Comparison of ENCODE assay signal across 25 cellular contexts in the genomic region with DNA sequence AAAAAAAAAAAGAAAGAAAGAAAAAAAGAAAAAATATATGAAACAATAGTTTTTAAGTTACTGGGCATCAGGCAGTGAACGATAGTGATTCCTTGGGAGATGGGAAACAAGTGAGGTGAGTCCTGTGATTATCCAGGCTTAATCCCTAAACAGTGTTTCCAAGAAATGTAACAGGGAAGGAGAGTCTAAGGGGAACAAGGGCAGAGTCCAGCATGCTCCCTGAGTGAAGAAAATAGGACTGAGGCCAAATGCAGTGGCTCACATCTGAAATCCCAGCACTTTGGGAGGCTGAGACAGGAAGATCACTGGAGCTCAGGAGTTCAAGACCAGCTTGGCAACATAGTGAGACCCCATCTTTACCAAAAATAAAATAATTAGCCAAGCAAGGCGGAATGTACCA. TPM values are rescaled to one million over a fixed set of nuclear protein-coding genes. Genes with fewer than 3 reads are reported as not detected.
A peak's percentile ranks its signal among the peaks of the same experiment; 100 is the strongest.
DNase-seq lines count a peak whose midpoint lies in the region; ATAC-seq and TF ChIP-seq lines count a peak whose summit lies in the region.
"Had no signal": no experiment of that assay in that cellular context is flagged by ENCODE, and none has a peak within 500 bp of the region (broad histone marks: within the 10 kb centered on the region; RNA-seq: fewer than 3 reads in every experiment).

No MANE protein-coding gene starts in this region.

- no peak for DNase-seq in stimulated activated naive CD8-positive, alpha-beta T cell treated with anti-CD3 and anti-CD28 coated beads, Interleukin-15, amount 100 ng/mL, for 72 hours
- no peak for DNase-seq in stimulated activated naive CD8-positive, alpha-beta T cell treated with anti-CD3 and anti-CD28 coated beads, Interleukin-15, Interleukin-2, amounts not matched to agents 100 U/mL and 50 U/mL, for 24 hours
- no peak for DNase-seq in mesendoderm
- no peak for DNase-seq in sigmoid colon
- DNase-seq in DMS153 (lab: John Stamatoyannopoulos, UW), result no peak
- no peak for DNase-seq in iPS-NIHi11 (ENCODE audit: low spot score)
- no peak for DNase-seq in GM03348 (ENCODE audit: low spot score)
- DNase-seq: activated B cell treated with CpG ODN at 0.5 μM for 24 hours; activated CD8-positive, alpha-beta T cell treated with anti-CD3 and anti-CD28 coated beads, Interleukin-2, amount 10 ng/mL, durations not matched to agents 7 days and 5 days; activated T-cell treated with anti-CD3 and anti-CD28 coated beads, Interleukin-2, amount 50 U/mL, for 72 hours; DND-41; erythroblast; H7; lower lobe of right lung; NCI-H187 treated with DMSO at 0.1 percent for 48 hours; NCI-H446; Right ventricle myocardium superior; spleen; T-helper 17 cell had no signal

- H3K27ac ChIP-seq in mesendoderm (ENCODE audit: low read depth, low read length) (no peak overlapping the region), sigmoid colon (no peak overlapping the region)
- H3K27ac ChIP-seq: coronary artery, HL-60, lower lobe of right lung, parathyroid adenoma, spleen, tibial nerve had no signal

- no peak overlapping the region for H3K4ac ChIP-seq in mesendoderm (ENCODE audit: low read depth, low read length)

- H3K4me2 ChIP-seq in mesendoderm (ENCODE audit: low read length), result no peak overlapping the region

- H3K4me3 ChIP-seq in mesendoderm (ENCODE audit: low read length) (no peak overlapping the region), sigmoid colon (no peak overlapping the region)
- H3K4me3 ChIP-seq: coronary artery, lower lobe of right lung, spleen, tibial nerve had no signal

- no peak overlapping the region for H4K5ac ChIP-seq in mesendoderm (ENCODE audit: low read length)

- H3K4me1 ChIP-seq in mesendoderm (ENCODE audit: control insufficient read depth, low read depth, low read length), result peaks cover 6% of the 10 kb centered on the region
- H3K4me1 ChIP-seq in sigmoid colon, result peaks cover 0 to 4% (median 0%) of the 10 kb centered on the region in 4 donors
- H3K4me1 ChIP-seq: lower lobe of right lung, parathyroid adenoma, spleen had no signal

- no peak overlapping the region for H3K18ac ChIP-seq in mesendoderm (ENCODE audit: low read length)

- H3K36me3 ChIP-seq in mesendoderm (ENCODE audit: control insufficient read depth, insufficient read depth, low read length) (no peaks in the 10 kb centered on the region), sigmoid colon (peaks cover 0 to 36% (median 9%) of the 10 kb centered on the region in 4 donors)

- no peak overlapping the region for H3K9ac ChIP-seq in mesendoderm (ENCODE audit: low read length)
- H3K9ac ChIP-seq: parathyroid adenoma had no signal

- no peak overlapping the region for H2BK15ac ChIP-seq in mesendoderm (replicated peaks; ENCODE audit: low read depth)

- no peaks in the 10 kb centered on the region for H3K27me3 ChIP-seq in mesendoderm (ENCODE audit: insufficient read depth, low read length, poor library complexity)
- H3K27me3 ChIP-seq in sigmoid colon, result no peaks in the 10 kb centered on the region
- H3K27me3 ChIP-seq: spleen, tibial nerve had no signal

- peak overlapping the region; percentile 7 to 15 for H3K27ac Mint-ChIP-seq in stimulated activated naive CD8-positive, alpha-beta T cell treated with anti-CD3 and anti-CD28 coated beads, Interleukin-15, amount 100 ng/mL, for 72 hours
- H3K27ac Mint-ChIP-seq in dendritic cell treated with granulocyte-macrophage colony-stimulating factor and Interleukin-4, amounts not matched to agents 40 ng/mL and 50 ng/mL, for 4 days, result peak overlapping the region; percentile 32
- H3K27ac Mint-ChIP-seq: activated B cell treated with CpG ODN at 0.5 μM for 24 hours; activated CD8-positive, alpha-beta T cell treated with anti-CD3 and anti-CD28 coated beads, Interleukin-2, amount 10 ng/mL, durations not matched to agents 7 days and 5 days; activated naive CD4-positive, alpha-beta T cell treated with anti-CD3 and anti-CD28 coated beads, Interleukin-2, amount 50 U/mL, for 24 hours; activated T-cell treated with anti-CD3 and anti-CD28 coated beads, Interleukin-2, amount 50 U/mL, for 72 hours; T-helper 17 cell had no signal

- H3K56ac ChIP-seq in mesendoderm (ENCODE audit: low read length), result peak overlapping the region; percentile 56

- peaks cover 88% of the 10 kb centered on the region for H3K36me3 Mint-ChIP-seq in dendritic cell treated with granulocyte-macrophage colony-stimulating factor and Interleukin-4, amounts not matched to agents 40 ng/mL and 50 ng/mL, for 4 days (ENCODE audit: low read depth)

- no CpG with 5 or more reads among the region's 2 CpGs for WGBS in mesendoderm (ENCODE audit: extremely low coverage, insufficient coverage, low lambda C conversion rate)
- 92 to 95% methylated on average over 2 of the region's 2 CpGs for WGBS in sigmoid colon, 2 donors

- no peaks in the 10 kb centered on the region for H3K9me3 Mint-ChIP-seq in stimulated activated naive CD8-positive, alpha-beta T cell treated with anti-CD3 and anti-CD28 coated beads, Interleukin-15, amount 100 ng/mL, for 72 hours
- H3K9me3 Mint-ChIP-seq in dendritic cell treated with granulocyte-macrophage colony-stimulating factor and Interleukin-4, amounts not matched to agents 40 ng/mL and 50 ng/mL, for 4 days, result no peaks in the 10 kb centered on the region
- H3K9me3 Mint-ChIP-seq: activated B cell treated with CpG ODN at 0.5 μM for 24 hours; activated naive CD4-positive, alpha-beta T cell treated with anti-CD3 and anti-CD28 coated beads, Interleukin-2, amount 50 U/mL, for 24 hours; activated T-cell treated with anti-CD3 and anti-CD28 coated beads, Interleukin-2, amount 50 U/mL, for 72 hours had no signal

- no peaks in the 10 kb centered on the region for H3K79me2 ChIP-seq in mesendoderm (ENCODE audit: control insufficient read depth, insufficient read depth, low read length)

- no peak overlapping the region for H4K8ac ChIP-seq in mesendoderm (ENCODE audit: low read depth, low read length)

- no peaks in the 10 kb centered on the region for H3K27me3 Mint-ChIP-seq in stimulated activated naive CD8-positive, alpha-beta T cell treated with anti-CD3 and anti-CD28 coated beads, Interleukin-15, amount 100 ng/mL, for 72 hours
- H3K27me3 Mint-ChIP-seq in dendritic cell treated with granulocyte-macrophage colony-stimulating factor and Interleukin-4, amounts not matched to agents 40 ng/mL and 50 ng/mL, for 4 days, result no peaks in the 10 kb centered on the region
- H3K27me3 Mint-ChIP-seq: activated B cell treated with CpG ODN at 0.5 μM for 24 hours; activated naive CD4-positive, alpha-beta T cell treated with anti-CD3 and anti-CD28 coated beads, Interleukin-2, amount 50 U/mL, for 24 hours; T-helper 17 cell had no signal

- ATAC-seq in stimulated activated naive CD8-positive, alpha-beta T cell treated with anti-CD3 and anti-CD28 coated beads, Interleukin-15, amount 100 ng/mL, for 72 hours, result no peak
- ATAC-seq in stimulated activated naive CD8-positive, alpha-beta T cell treated with anti-CD3 and anti-CD28 coated beads, Interleukin-15, Interleukin-2, amounts not matched to agents 100 U/mL and 50 U/mL, for 24 hours, result no peak
- ATAC-seq: activated CD8-positive, alpha-beta T cell treated with anti-CD3 and anti-CD28 coated beads, Interleukin-2, amount 10 ng/mL, durations not matched to agents 7 days and 5 days; activated T-cell treated with anti-CD3 and anti-CD28 coated beads, Interleukin-2, amount 50 U/mL, for 72 hours; lower lobe of right lung; T-helper 17 cell had no signal

- TF ChIP-seq POLR2A in sigmoid colon (IDR thresholded peaks at IDR 0.05), result no peak

- no peaks in the 10 kb centered on the region for H3K9me3 ChIP-seq in sigmoid colon
- H3K9me3 ChIP-seq: lower lobe of right lung, spleen, tibial nerve had no signal

- H2BK5ac ChIP-seq in mesendoderm (ENCODE audit: low read length), result no peak overlapping the region

- H3K79me1 ChIP-seq in mesendoderm (ENCODE audit: low read length), result no peaks in the 10 kb centered on the region

- H2AK5ac ChIP-seq in mesendoderm (ENCODE audit: low read length), result no peak overlapping the region

- no peak overlapping the region for H3K4me3 Mint-ChIP-seq in stimulated activated naive CD8-positive, alpha-beta T cell treated with anti-CD3 and anti-CD28 coated beads, Interleukin-15, amount 100 ng/mL, for 72 hours
- H3K4me3 Mint-ChIP-seq in dendritic cell treated with granulocyte-macrophage colony-stimulating factor and Interleukin-4, amounts not matched to agents 40 ng/mL and 50 ng/mL, for 4 days, result no peak overlapping the region
- H3K4me3 Mint-ChIP-seq: activated B cell treated with CpG ODN at 0.5 μM for 24 hours; activated CD8-positive, alpha-beta T cell treated with anti-CD3 and anti-CD28 coated beads, Interleukin-2, amount 10 ng/mL, durations not matched to agents 7 days and 5 days; activated naive CD4-positive, alpha-beta T cell treated with anti-CD3 and anti-CD28 coated beads, Interleukin-2, amount 50 U/mL, for 24 hours; activated T-cell treated with anti-CD3 and anti-CD28 coated beads, Interleukin-2, amount 50 U/mL, for 72 hours; T-helper 17 cell had no signal

- intact Hi-C loops in dendritic cell treated with granulocyte-macrophage colony-stimulating factor and Interleukin-4, amounts not matched to agents 40 ng/mL and 50 ng/mL, for 4 days (cut with micrococcal nuclease), result no loop called here
- intact Hi-C loops in sigmoid colon (cut with DNase I), result no loop called here

- no peak overlapping the region for H3K23ac ChIP-seq in mesendoderm (ENCODE audit: low read length)

- no peak for TF ChIP-seq CTCF in sigmoid colon (IDR thresholded peaks at IDR 0.05)

- no peak for TF ChIP-seq EP300 in sigmoid colon (IDR thresholded peaks at IDR 0.05)

- no peak overlapping the region for H2BK120ac ChIP-seq in mesendoderm (ENCODE audit: low read depth, low read length)

- peaks cover 18% of the 10 kb centered on the region for H3K4me1 Mint-ChIP-seq in stimulated activated naive CD8-positive, alpha-beta T cell treated with anti-CD3 and anti-CD28 coated beads, Interleukin-15, amount 100 ng/mL, for 72 hours
- H3K4me1 Mint-ChIP-seq in dendritic cell treated with granulocyte-macrophage colony-stimulating factor and Interleukin-4, amounts not matched to agents 40 ng/mL and 50 ng/mL, for 4 days (ENCODE audit: low read depth), result peaks cover 5% of the 10 kb centered on the region
- H3K4me1 Mint-ChIP-seq: activated B cell treated with CpG ODN at 0.5 μM for 24 hours had no signal

RNA-seq across cellular contexts. Expression of a gene that starts 40.7 kb away (rescaled TPM):
- 14.4 TPM for polyA plus RNA-seq in mesendoderm (2013, experiment 1 of 2)
- 14.6 TPM for polyA plus RNA-seq in mesendoderm (2013, experiment 2 of 2)
- 10 to 100 TPM; 28.3 to 37.7 (median 28.5) TPM for total RNA-seq in sigmoid colon
- polyA plus RNA-seq in sigmoid colon, result 10 to 100 TPM; 10.9 to 26.2 (median 14.4) TPM

RNA-seq across cellular contexts. Expression of a gene that starts 44.4 kb away (rescaled TPM):
- polyA plus RNA-seq in mesendoderm (2013, experiment 1 of 2), result 0.04 TPM
- polyA plus RNA-seq in mesendoderm (2013, experiment 2 of 2), result 0.06 TPM
- not detected for total RNA-seq in sigmoid colon
- not detected for polyA plus RNA-seq in sigmoid colon
- total RNA-seq: activated B cell treated with CpG ODN at 0.5 μM for 24 hours; activated CD8-positive, alpha-beta T cell treated with anti-CD3 and anti-CD28 coated beads, Interleukin-2, amount 10 ng/mL, durations not matched to agents 7 days and 5 days; activated T-cell treated with anti-CD3 and anti-CD28 coated beads, Interleukin-2, amount 50 U/mL, for 72 hours; H7; lower lobe of right lung; Right ventricle myocardium superior; T-helper 17 cell; tibial nerve had no signal
- polyA plus RNA-seq: spleen had no signal
